In the genomic region with DNA sequence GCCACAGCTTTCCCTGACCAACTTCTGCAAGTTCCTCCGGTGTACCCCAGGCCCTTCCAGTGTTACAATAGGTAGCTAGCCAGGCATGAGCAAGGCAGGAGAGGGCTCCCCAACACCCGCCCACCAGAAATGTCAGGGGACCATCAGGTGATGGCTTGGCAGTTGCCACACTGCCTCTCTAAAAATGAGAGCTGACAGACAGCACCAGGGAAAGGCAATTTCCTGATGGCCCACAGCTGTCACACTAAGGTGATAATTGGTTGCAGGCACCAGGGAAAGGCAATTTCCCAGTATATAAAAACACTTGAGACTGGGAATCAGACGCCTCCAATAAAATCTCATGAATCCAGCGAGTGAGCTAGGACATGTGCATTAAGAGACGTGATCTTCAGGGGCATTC, we compare ENCODE assay signal across 13 cellular contexts. TPM values are rescaled to one million over a fixed set of nuclear protein-coding genes. Genes with fewer than 3 reads are reported as not detected.
DNase-seq lines count a peak whose midpoint lies in the region; ATAC-seq lines count a peak whose summit lies in the region.
"Had no signal": no experiment of that assay in that cellular context is flagged by ENCODE, and none has a peak within 500 bp of the region (broad histone marks: within the 10 kb centered on the region; RNA-seq: fewer than 3 reads in every experiment).

No MANE protein-coding gene starts in this region.

- no peak overlapping the region for H3K4ac ChIP-seq in neuronal stem cell (ENCODE audit: low read length)

- no peak overlapping the region for H3K14ac ChIP-seq in neuronal stem cell (ENCODE audit: low read length)

- H3K9me3 ChIP-seq in neuronal stem cell (replicated peaks in 1 of 2; ENCODE audit: control insufficient read depth in 2 of 2, insufficient read depth in 1 of 2, low read depth in 1 of 2, low read length in 2 of 2), result peaks cover 0 to 6% of the 10 kb centered on the region in 2 donors

- no peak overlapping the region for H3K4me2 ChIP-seq in neuronal stem cell (ENCODE audit: insufficient read depth, low read length, poor library complexity, severe bottlenecking)

- WGBS in neuronal stem cell (ENCODE audit: extremely low coverage in 2 of 2, insufficient read length in 2 of 2, insufficient replicate concordance in 1 of 2), 2 donors, result no CpG with 5 or more reads among the region's 5 CpGs

- H2BK12ac ChIP-seq in neuronal stem cell (ENCODE audit: low read length), result no peak overlapping the region

- H2AK5ac ChIP-seq in neuronal stem cell (ENCODE audit: low read depth, low read length), result no peak overlapping the region

- peak overlapping the region; percentile 18 for H3K18ac ChIP-seq in neuronal stem cell (ENCODE audit: low read length)

- H3K23ac ChIP-seq in neuronal stem cell (ENCODE audit: low read depth, low read length, poor library complexity), result no peak overlapping the region

- no peaks in the 10 kb centered on the region for H3K4me1 ChIP-seq in neuronal stem cell (ENCODE audit: control insufficient read depth in 2 of 2, insufficient read depth in 1 of 2, low read depth in 1 of 2, low read length in 2 of 2)

- ATAC-seq in GM19395 (IDR thresholded peaks at IDR 0.05; ENCODE audit: unreplicated experiment), result no peak
- ATAC-seq: CD8-positive, alpha-beta T cell; HCT116; HepG2 had no signal

- H3K36me3 ChIP-seq in neuronal stem cell (replicated peaks in 1 of 2; ENCODE audit: control insufficient read depth in 2 of 2, insufficient read depth in 2 of 2, low read length in 2 of 2), result no peaks in the 10 kb centered on the region

- no peak overlapping the region for H3K9ac ChIP-seq in neuronal stem cell (ENCODE audit: low read depth, low read length, poor library complexity)
- H3K9ac ChIP-seq: GM23248 had no signal

- H2BK120ac ChIP-seq in neuronal stem cell (ENCODE audit: low read depth, low read length), result no peak overlapping the region

- no peak overlapping the region for H2BK5ac ChIP-seq in neuronal stem cell (ENCODE audit: low read length)

- no peak overlapping the region for H3K27ac ChIP-seq in neuronal stem cell (replicated peaks; ENCODE audit: low read length)
- H3K27ac ChIP-seq: 22Rv1, GM23248 had no signal

- no peak overlapping the region for H2BK15ac ChIP-seq in neuronal stem cell (ENCODE audit: low read length)

- no peaks in the 10 kb centered on the region for H3K79me1 ChIP-seq in neuronal stem cell (ENCODE audit: low read depth, low read length)

- H3K4me3 ChIP-seq in neuronal stem cell (ENCODE audit: low read length in 2 of 2), result no peak overlapping the region
- H3K4me3 ChIP-seq: GM23248 had no signal

- H3K27me3 ChIP-seq in neuronal stem cell (ENCODE audit: control insufficient read depth in 3 of 3, insufficient read depth in 3 of 3, low read depth in 1 of 3, low read length in 3 of 3), result no peaks in the 10 kb centered on the region

- H4K8ac ChIP-seq in neuronal stem cell (ENCODE audit: low read depth, low read length), result no peak overlapping the region

- no peak overlapping the region for H4K91ac ChIP-seq in neuronal stem cell (ENCODE audit: low read depth, low read length, poor library complexity)

- DNase-seq in DMS 273 (lab: John Stamatoyannopoulos, UW; ENCODE audit: unreplicated experiment) (peak; percentile 17), DMS 273 treated with DMSO at 0.1 percent for 48 hours (lab: John Stamatoyannopoulos, UW) (no peak), NCI-H2171 (lab: John Stamatoyannopoulos, UW) (peak; percentile 15), NCI-H524 treated with DMSO at 0.1 percent for 48 hours (lab: John Stamatoyannopoulos, UW) (peak; percentile 77), neuronal stem cell (ENCODE audit: low spot score) (no peak), hippocampal formation (lab: John Stamatoyannopoulos, UW) (no peak)
- DNase-seq: CD8-positive, alpha-beta T cell; COR-L47; GM23248 had no signal

- H2AFZ ChIP-seq in neuronal stem cell (ENCODE audit: low read length), result no peak overlapping the region
- H2AFZ ChIP-seq: GM23248 had no signal

RNA-seq across cellular contexts. Expression of a gene that starts 49.9 kb away (rescaled TPM):
- polyA plus RNA-seq in neuronal stem cell (2013, experiment 1 of 2), result 4.4 TPM
- polyA plus RNA-seq in neuronal stem cell (2013, experiment 2 of 2), result 4.7 TPM

Comparison
In these comparisons a context has a peak if more than half of its experiments do, and no peak if none do; other contexts are left out.
1. DNase-seq: peak in DMS 273 (single experiment), NCI-H2171 (single experiment) and NCI-H524 treated with DMSO at 0.1 percent for 48 hours (single experiment); none in DMS 273 treated with DMSO at 0.1 percent for 48 hours (single experiment), neuronal stem cell (single experiment) and hippocampal formation (0 of 2).